Comparison of ENCODE assay signal across 13 cellular contexts in genomic region chr1:55833452-55834160, GRCh38.
A peak's percentile ranks its signal among the peaks of the same experiment; 100 is the strongest.
DNase-seq lines count a peak whose midpoint lies in the region; ATAC-seq and TF ChIP-seq lines count a peak whose summit lies in the region.
"Had no signal": no experiment of that assay in that cellular context is flagged by ENCODE, and none has a peak within 500 bp of the region (broad histone marks: within the 10 kb centered on the region; RNA-seq: fewer than 3 reads in every experiment).

No MANE protein-coding gene starts in this region.

- no peaks in the 10 kb centered on the region for H3K79me2 ChIP-seq in osteoblast (ENCODE audit: insufficient read depth, low read length)

- peak; percentile 1 for DNase-seq in COR-L47 (lab: John Stamatoyannopoulos, UW)
- peak; percentile 93 for DNase-seq in NCI-H1694 treated with DMSO at 0.1 percent for 48 hours (lab: John Stamatoyannopoulos, UW)
- DNase-seq in choroid plexus epithelial cell (ENCODE audit: low read depth): peak; percentile 49
- DNase-seq in osteoblast (ENCODE audit: insufficient read length, low spot score, missing footprints): no peak
- DNase-seq in lower lobe of right lung: no peak
- DNase-seq in Right ventricle myocardium inferior (ENCODE audit: missing footprints): no peak
- DNase-seq in GDM1 (lab: John Stamatoyannopoulos, UW): no peak
- DNase-seq: amniotic stem cell; effector CD4-positive, alpha-beta T cell; H9; NCI-H2227 treated with DMSO at 0.1 percent for 48 hours; T-helper 1 cell had no signal

- no peaks in the 10 kb centered on the region for H4K20me1 ChIP-seq in osteoblast (ENCODE audit: insufficient read depth, low read length)

- H3K4me1 ChIP-seq in osteoblast (ENCODE audit: insufficient read depth, low read length) (peaks cover 14% of the 10 kb centered on the region), lower lobe of right lung (no peaks in the 10 kb centered on the region)

- H3K27ac ChIP-seq in osteoblast (ENCODE audit: low read depth, low read length) (peak overlapping the region; percentile 63), lower lobe of right lung (no peak overlapping the region)

- no peak overlapping the region for H3K4me2 ChIP-seq in osteoblast (ENCODE audit: insufficient read depth, low read length)

- H3K27me3 ChIP-seq in osteoblast (ENCODE audit: insufficient read depth, low read length) (no peaks in the 10 kb centered on the region), lower lobe of right lung (ENCODE audit: low read depth) (no peaks in the 10 kb centered on the region)

- ATAC-seq in GM21737 (IDR thresholded peaks at IDR 0.05; ENCODE audit: unreplicated experiment): no peak
- no peak for ATAC-seq in lower lobe of right lung
- no peak for ATAC-seq in Right ventricle myocardium inferior

- H2AFZ ChIP-seq in osteoblast (ENCODE audit: low read length): peak overlapping the region; percentile 49

- TF ChIP-seq CTCF in choroid plexus epithelial cell (conservative IDR thresholded peaks at IDR 0.05; ENCODE audit: low read depth, low read length) (no peak), osteoblast (IDR thresholded peaks at IDR 0.05; ENCODE audit: extremely low read depth, low read depth, low read length) (no peak), lower lobe of right lung (IDR thresholded peaks at IDR 0.05) (no peak)

- H3K9me3 ChIP-seq in osteoblast (ENCODE audit: low read depth, low read length) (no peaks in the 10 kb centered on the region), lower lobe of right lung (no peaks in the 10 kb centered on the region)

- intact Hi-C loops in lower lobe of right lung (cut with DNase I) (no loop called here), Right ventricle myocardium inferior (cut with DNase I) (no loop called here)

- H3K36me3 ChIP-seq in osteoblast (ENCODE audit: insufficient read depth, low read length) (no peaks in the 10 kb centered on the region), lower lobe of right lung (no peaks in the 10 kb centered on the region)

- H3K4me3 ChIP-seq in choroid plexus epithelial cell (ENCODE audit: low read depth, low read length) (no peak overlapping the region), osteoblast (ENCODE audit: insufficient read depth, low read length) (no peak overlapping the region), lower lobe of right lung (no peak overlapping the region)

Comparison
In these comparisons a context has a peak if more than half of its experiments do, and no peak if none do; other contexts are left out.
1. DNase-seq: peak in COR-L47 (single experiment), NCI-H1694 treated with DMSO at 0.1 percent for 48 hours (single experiment) and choroid plexus epithelial cell (single experiment); none in osteoblast (single experiment), lower lobe of right lung (single experiment), Right ventricle myocardium inferior (single experiment) and GDM1 (single experiment).